Comparison of ENCODE assay signal across 8 cellular contexts in genomic region chr2:1744151-1744445, GRCh38. TPM values are rescaled to one million over a fixed set of nuclear protein-coding genes. Genes with fewer than 3 reads are reported as not detected.
DNase-seq lines count a peak whose midpoint lies in the region; ATAC-seq, FAIRE-seq and TF ChIP-seq lines count a peak whose summit lies in the region.

No MANE protein-coding gene starts in this region.

- ATAC-seq in HG03108 (IDR thresholded peaks at IDR 0.05; ENCODE audit: unreplicated experiment) = no peak

- H3K4me3 Mint-ChIP-seq in CD14-positive monocyte = no peak overlapping the region

- H4K20me1 ChIP-seq in endothelial cell of umbilical vein (replicated peaks; ENCODE audit: control insufficient read depth, extremely low read depth, insufficient read depth, low read length) = no peaks in the 10 kb centered on the region

- TF ChIP-seq POLR2A in endothelial cell of umbilical vein (IDR thresholded peaks at IDR 0.05; ENCODE audit: low read depth, low read length) = no peak

- H2AFZ ChIP-seq in endothelial cell of umbilical vein (ENCODE audit: low read depth, low read length) = no peak overlapping the region

- intact Hi-C loops in endothelial cell of umbilical vein (cut with micrococcal nuclease) = loop anchor here (2.0 kb wide), 1 partner anchor 1067 kb away; the partner anchor contains the start of gene TMEM18
- intact Hi-C loops in CD14-positive monocyte (cut with micrococcal nuclease) = no loop called here

- peaks cover 6% of the 10 kb centered on the region for H3K4me1 Mint-ChIP-seq in CD14-positive monocyte

- WGBS in mesodermal cell (ENCODE audit: insufficient coverage in 2 of 2), 2 experiments = 0 to 1% methylated on average over 25 to 27 of the region's 33 CpGs

- H3K27me3 ChIP-seq in endothelial cell of umbilical vein (ENCODE audit: control insufficient read depth in 2 of 2, insufficient read depth in 2 of 2, low read length in 2 of 2) = peaks cover 0 to 4% of the 10 kb centered on the region in 2 experiments

- FAIRE-seq in endothelial cell of umbilical vein (lab: Jason Lieb, UNC) = no peak

- dilution Hi-C loops in endothelial cell of umbilical vein (cut with MboI; ENCODE audit: extremely low pct_ligation_motif_present, low sequenced_read_pairs) = no loop called here

- no peaks in the 10 kb centered on the region for H3K36me3 Mint-ChIP-seq in CD14-positive monocyte

- no peaks in the 10 kb centered on the region for H3K9me1 ChIP-seq in endothelial cell of umbilical vein (replicated peaks; ENCODE audit: control insufficient read depth, extremely low read depth, insufficient read depth, low read length)

- H3K4me3 ChIP-seq in endothelial cell of umbilical vein (replicated peaks in 1 of 3; ENCODE audit: insufficient read depth in 1 of 3, low read depth in 1 of 3, low read length in 3 of 3) (peak overlapping the region; percentile 63 to 82 (median 65)), mesodermal cell (ENCODE audit: extremely low read depth, insufficient read depth, low read length, poor library complexity, severe bottlenecking) (peak overlapping the region; percentile 76)

- H3K27ac Mint-ChIP-seq in CD14-positive monocyte = no peak overlapping the region

- TF ChIP-seq CTCF in endothelial cell of umbilical vein (IDR thresholded peaks at IDR 0.05; ENCODE audit: extremely low read depth in 1 of 2, insufficient read depth in 1 of 2, low read depth in 1 of 2, low read length in 2 of 2) (no peak), CD14-positive monocyte (IDR thresholded peaks at IDR 0.05) (no peak)

- CTCF ChIA-PET in endothelial cell of umbilical vein (lab: Charles Lee) = interaction anchor here (0.7 kb wide), 1 partner anchor 58 kb away, joined by 3 read pairs; no protein-coding TSS in a partner anchor

- peaks cover 33% of the 10 kb centered on the region for H3K79me2 ChIP-seq in endothelial cell of umbilical vein (ENCODE audit: control insufficient read depth, insufficient read depth, low read length)

- no peaks in the 10 kb centered on the region for H3K36me3 ChIP-seq in endothelial cell of umbilical vein (ENCODE audit: control insufficient read depth in 2 of 2, extremely low read depth in 1 of 2, insufficient read depth in 2 of 2, low read length in 2 of 2)
- peaks cover 32% of the 10 kb centered on the region for H3K36me3 ChIP-seq in mesodermal cell (ENCODE audit: control insufficient read depth, insufficient read depth, low read length)

- H3K27me3 Mint-ChIP-seq in CD14-positive monocyte (ENCODE audit: low read depth in 3 of 3) = peaks cover 43 to 48% (median 44%) of the 10 kb centered on the region in 3 donors

- H3K27ac ChIP-seq in endothelial cell of umbilical vein (ENCODE audit: insufficient read depth, low read depth, low read length) (peak overlapping the region; percentile 67), mesodermal cell (ENCODE audit: low read depth, low read length, severe bottlenecking) (peak overlapping the region; percentile 90)

- H3K9me3 ChIP-seq in endothelial cell of umbilical vein (replicated peaks; ENCODE audit: control insufficient read depth, insufficient read depth, low read length) = no peaks in the 10 kb centered on the region
- no peaks in the 10 kb centered on the region for H3K9me3 ChIP-seq in mesodermal cell (ENCODE audit: control insufficient read depth, low read length)

- peaks cover 0 to 3% (median 0%) of the 10 kb centered on the region in 7 donors for H3K9me3 Mint-ChIP-seq in CD14-positive monocyte

- H3K4me2 ChIP-seq in endothelial cell of umbilical vein (ENCODE audit: insufficient read depth, low read length) = peak overlapping the region; percentile 76

- no TSS peak for BruUV-seq in endothelial cell of umbilical vein (replicated peaks; lab: Mats Ljungman, UMichigan)

- H3K4me1 ChIP-seq in endothelial cell of umbilical vein (ENCODE audit: control insufficient read depth, extremely low read depth, insufficient read depth, low read length) (peaks cover 23% of the 10 kb centered on the region), mesodermal cell (ENCODE audit: control insufficient read depth, insufficient read depth, low read length, poor library complexity, severe bottlenecking) (peaks cover 27% of the 10 kb centered on the region)

- H3K9ac ChIP-seq in endothelial cell of umbilical vein (replicated peaks; ENCODE audit: extremely low read depth, insufficient read depth, low read length) = peak overlapping the region; percentile 86

- POLR2A ChIA-PET in endothelial cell of umbilical vein (lab: Charles Lee) = interaction anchor here (0.6 to 0.8 kb wide), 2 partner anchors 36 to 92 kb away, joined by 3 read pairs; no protein-coding TSS in a partner anchor

- DNase-seq in stimulated activated CD4-positive, alpha-beta T cell treated with anti-CD3 and anti-CD28 coated beads, Interleukin-15, amount 100 ng/mL, for 24 hours = peak; percentile 22
- no peak for DNase-seq in stimulated activated CD4-positive, alpha-beta T cell treated with anti-CD3 and anti-CD28 coated beads, Interleukin-4, amount 100 ng/mL, for 4 hours
- DNase-seq in endothelial cell of umbilical vein (ENCODE audit: low read depth, low spot score) = peak; percentile 42
- no peak for DNase-seq in NCI-H1417 treated with DMSO at 0.1 percent for 48 hours (lab: John Stamatoyannopoulos, UW)
- DNase-seq in CD14-positive monocyte (ENCODE audit: low spot score) = no peak
- no peak for DNase-seq in NCI-H1436 treated with DMSO at 0.1 percent for 48 hours (lab: John Stamatoyannopoulos, UW)

TF ChIP-seq in endothelial cell of umbilical vein, 7 proteins besides CTCF, POLR2A, EP300 and RAD21:
- TF ChIP-seq EZH2 (IDR thresholded peaks at IDR 0.05; ENCODE audit: borderline replicate concordance, low read depth, low read length, severe bottlenecking) (no peak), MYC (IDR thresholded peaks at IDR 0.05; ENCODE audit: low read depth, low read length) (no peak), GATA2 (IDR thresholded peaks at IDR 0.05; ENCODE audit: insufficient read depth, insufficient read length, low read depth, low read length) (no peak), FOS (IDR thresholded peaks at IDR 0.05; ENCODE audit: borderline replicate concordance, insufficient read depth, low read length) (no peak), MAX (IDR thresholded peaks at IDR 0.05; ENCODE audit: insufficient read depth, insufficient read length) (no peak), JUN (IDR thresholded peaks at IDR 0.05; ENCODE audit: borderline replicate concordance, insufficient read depth, insufficient read length, low read depth) (no peak), POLR2AphosphoS5 (IDR thresholded peaks at IDR 0.05; ENCODE audit: insufficient read depth, low read depth, low read length) (no peak)

RNA-seq across cellular contexts. Expression of gene PXDN, which starts 0.2 kb away (rescaled TPM):
- total RNA-seq in endothelial cell of umbilical vein = 248 and 308 TPM in 2 replicates
- 231 and 246 TPM in 2 replicates for polyA plus RNA-seq in endothelial cell of umbilical vein
- 106 and 115 TPM in 2 replicates for polyA plus RNA-seq in endothelial cell of umbilical vein (2011; cell fraction: cytosol; rRNA removed)
- polyA plus RNA-seq in endothelial cell of umbilical vein (2011; cell fraction: nucleus; rRNA removed) = 126 and 131 TPM in 2 replicates
- 257 and 281 TPM in 2 replicates for polyA plus RNA-seq in endothelial cell of umbilical vein (2012)
- polyA minus RNA-seq in endothelial cell of umbilical vein = 137 and 156 TPM in 2 replicates
- 8.0 TPM for polyA minus RNA-seq in endothelial cell of umbilical vein (2011; cell fraction: cytosol; rRNA and poly(A)+ RNA removed)
- 89.5 and 93.8 TPM in 2 replicates for polyA minus RNA-seq in endothelial cell of umbilical vein (2011; cell fraction: nucleus; rRNA and poly(A)+ RNA removed)
- polyA plus RNA-seq in mesodermal cell (2013, experiment 1 of 2) = 297 TPM
- 256 TPM for polyA plus RNA-seq in mesodermal cell (2013, experiment 2 of 2)
- not detected for polyA plus RNA-seq in CD14-positive monocyte

Comparison
In these comparisons a context has a peak if more than half of its experiments do, and no peak if none do; other contexts are left out.
1. DNase-seq: peak in stimulated activated CD4-positive, alpha-beta T cell treated with anti-CD3 and anti-CD28 coated beads, Interleukin-15, amount 100 ng/mL, for 24 hours (single experiment) and endothelial cell of umbilical vein (single experiment); none in stimulated activated CD4-positive, alpha-beta T cell treated with anti-CD3 and anti-CD28 coated beads, Interleukin-4, amount 100 ng/mL, for 4 hours (0 of 2), NCI-H1417 treated with DMSO at 0.1 percent for 48 hours (single experiment), CD14-positive monocyte (single experiment) and NCI-H1436 treated with DMSO at 0.1 percent for 48 hours (single experiment).
2. RNA of gene PXDN, which starts 0.2 kb away (polyA plus RNA-seq): 106 to 281 TPM in endothelial cell of umbilical vein; not detected in CD14-positive monocyte; every median in the first group is over 10 times any median in the second.